26 cellular contexts compared by ENCODE assay signal in genomic region chr6:28765978-28766351, GRCh38.
A peak's percentile ranks its signal among the peaks of the same experiment; 100 is the strongest.
DNase-seq lines count a peak whose midpoint lies in the region; ATAC-seq, FAIRE-seq and TF ChIP-seq lines count a peak whose summit lies in the region.
"Had no signal": no experiment of that assay in that cellular context is flagged by ENCODE, and none has a peak within 500 bp of the region (broad histone marks: within the 10 kb centered on the region; RNA-seq: fewer than 3 reads in every experiment).

No MANE protein-coding gene starts in this region.

- intact Hi-C loops in mammary epithelial cell (cut with micrococcal nuclease) = loop anchor here (10.0 kb wide), 1 partner anchor 129 kb away; no protein-coding TSS in a partner anchor
- intact Hi-C loops in activated T-helper 1 cell treated with anti-CD3 and anti-CD28 coated beads, Interleukin-12 subunit alpha, Interleukin-12 subunit beta, Interleukin-2, Interleukin-4 antibody, amounts not matched to agents 30 ng/mL and 10 ng/mL and 1 ng/mL, durations not matched to agents 14 hours and 24 hours and 36 hours (cut with micrococcal nuclease) = no loop called here

- no peak overlapping the region for H4K5ac ChIP-seq in mesendoderm (ENCODE audit: low read length)

- H3K79me1 ChIP-seq in mesendoderm (ENCODE audit: low read length) = no peaks in the 10 kb centered on the region

- H3K27ac ChIP-seq in HUES6 (ENCODE audit: low read depth, low read length) = no peak overlapping the region
- H3K27ac ChIP-seq in mammary epithelial cell (ENCODE audit: insufficient read depth, low read depth, low read length) = no peak overlapping the region
- H3K27ac ChIP-seq in mesendoderm (ENCODE audit: low read depth, low read length) = no peak overlapping the region
- H3K27ac ChIP-seq: ascending aorta had no signal

- no peaks in the 10 kb centered on the region for H3K4me1 Mint-ChIP-seq in activated T-helper 1 cell treated with anti-CD3 and anti-CD28 coated beads, Interleukin-12 subunit alpha, Interleukin-12 subunit beta, Interleukin-2, Interleukin-4 antibody, amounts not matched to agents 30 ng/mL and 10 ng/mL and 1 ng/mL, durations not matched to agents 14 hours and 24 hours and 36 hours (ENCODE audit: low read depth)
- H3K4me1 Mint-ChIP-seq: activated CD4-positive, alpha-beta T cell treated with anti-CD3 and anti-CD28 coated beads for 36 hours; CD8-positive, alpha-beta memory T cell had no signal

- peak overlapping the region; percentile 52 for H3K4ac ChIP-seq in mesendoderm (ENCODE audit: low read depth, low read length)

- TF ChIP-seq CTCF in mammary epithelial cell (conservative IDR thresholded peaks at IDR 0.05 in 1 of 2, IDR thresholded peaks at IDR 0.05 in 1 of 2; ENCODE audit: extremely low read depth in 1 of 2, insufficient read depth in 1 of 2, low read depth in 1 of 2, low read length in 2 of 2) = no peak

- dilution Hi-C loops in mammary epithelial cell (cut with HindIII; ENCODE audit: low sequenced_read_pairs) = no loop called here

- H3K4me1 ChIP-seq in HUES6 (ENCODE audit: control insufficient read depth, insufficient read depth, low read length) = peaks cover 45% of the 10 kb centered on the region
- peaks cover 5% of the 10 kb centered on the region for H3K4me1 ChIP-seq in mammary epithelial cell (ENCODE audit: insufficient read depth, low read length)
- peaks cover 12% of the 10 kb centered on the region for H3K4me1 ChIP-seq in mesendoderm (ENCODE audit: control insufficient read depth, low read depth, low read length)
- H3K4me1 ChIP-seq: ascending aorta had no signal

- no peak for FAIRE-seq in GM19239 (lab: Jason Lieb, UNC)
- FAIRE-seq: GM12892, H54, small intestine had no signal

- no peak overlapping the region for H2BK15ac ChIP-seq in mesendoderm (replicated peaks; ENCODE audit: low read depth)

- H2AK5ac ChIP-seq in mesendoderm (ENCODE audit: low read length) = no peak overlapping the region

- no peaks in the 10 kb centered on the region for H3K9me3 ChIP-seq in HUES6 (ENCODE audit: control insufficient read depth, insufficient read depth, low read depth, low read length)
- no peaks in the 10 kb centered on the region for H3K9me3 ChIP-seq in mammary epithelial cell (replicated peaks; ENCODE audit: insufficient read depth, low read length)
- H3K9me3 ChIP-seq: ascending aorta had no signal

- peaks cover 2% of the 10 kb centered on the region for H4K20me1 ChIP-seq in mammary epithelial cell (ENCODE audit: insufficient read depth, low read length)

- no TSS peak for BruUV-seq in mammary epithelial cell (replicated peaks; lab: Mats Ljungman, UMichigan)

- CTCF ChIA-PET in mammary epithelial cell (lab: Charles Lee; ENCODE audit: low non-redundant PET) = no interaction called here

- H3K18ac ChIP-seq in mesendoderm (ENCODE audit: low read length) = no peak overlapping the region

- 1% methylated on average over 10 of the region's 13 CpGs for WGBS in mammary epithelial cell (ENCODE audit: low coverage, missing lambda C conversion rate)
- no CpG with 5 or more reads among the region's 13 CpGs for WGBS in mesendoderm (ENCODE audit: extremely low coverage, insufficient coverage, low lambda C conversion rate)

- H3K23ac ChIP-seq in mesendoderm (ENCODE audit: low read length) = no peak overlapping the region

- peak; percentile 69 for DNase-seq in ELF-1 (ENCODE audit: low read depth, low spot score)
- no peak for DNase-seq in mammary epithelial cell
- DNase-seq in mesendoderm = peak; percentile 59
- DNase-seq in GM19239 (ENCODE audit: insufficient read length, low spot score) = no peak
- no peak for DNase-seq in activated T-helper 1 cell treated with anti-CD3 and anti-CD28 coated beads, Interleukin-12 subunit alpha, Interleukin-12 subunit beta, Interleukin-2, Interleukin-4 antibody, amounts not matched to agents 30 ng/mL and 10 ng/mL and 1 ng/mL, durations not matched to agents 14 hours and 24 hours and 36 hours (ENCODE audit: low spot score)
- DNase-seq: activated CD4-positive, alpha-beta T cell treated with anti-CD3 and anti-CD28 coated beads for 36 hours; activated naive CD4-positive, alpha-beta T cell treated with anti-CD3 and anti-CD28 coated beads, Interleukin-2, amount 50 U/mL, for 16 hours; activated T-cell treated with anti-CD3 and anti-CD28 coated beads, Interleukin-2, amount 50 U/mL, for 48 hours; CD8-positive, alpha-beta memory T cell; cerebellar nuclear complex; DMS79; foreskin fibroblast; hypothalamus; KBM-7; kidney glomerular epithelial cell; NCI-H146; NCI-H510A; nucleus accumbens; small intestine; stimulated activated CD4-positive, alpha-beta T cell treated with anti-CD3 and anti-CD28 coated beads, Interleukin-4, amount 100 ng/mL, for 1 hour; stimulated activated naive CD4-positive, alpha-beta T cell treated with Interleukin-2 at 50 U/mL for 16 hours had no signal

- in situ Hi-C loops in mammary epithelial cell (cut with MboI; ENCODE audit: low sequenced_read_pairs in 2 of 2) = no loop called here

- no peak overlapping the region for H2BK120ac ChIP-seq in mesendoderm (ENCODE audit: low read depth, low read length)

- H4K8ac ChIP-seq in mesendoderm (ENCODE audit: low read depth, low read length) = no peak overlapping the region

- H3K27me3 ChIP-seq in HUES6 (ENCODE audit: control insufficient read depth, insufficient read depth, low read length) = peaks cover 91% of the 10 kb centered on the region
- H3K27me3 ChIP-seq in mammary epithelial cell (ENCODE audit: insufficient read depth, low read length) = peaks cover 51% of the 10 kb centered on the region
- peaks cover 46% of the 10 kb centered on the region for H3K27me3 ChIP-seq in mesendoderm (ENCODE audit: insufficient read depth, low read length, poor library complexity)

- no peak overlapping the region for H2AFZ ChIP-seq in mammary epithelial cell (ENCODE audit: low read depth, low read length)

- no peak for ATAC-seq in HG02970 (IDR thresholded peaks at IDR 0.05; ENCODE audit: low FRiP score, unreplicated experiment)
- ATAC-seq: activated CD4-positive, alpha-beta T cell treated with anti-CD3 and anti-CD28 coated beads for 36 hours had no signal

- H3K9me3 Mint-ChIP-seq in activated T-helper 1 cell treated with anti-CD3 and anti-CD28 coated beads, Interleukin-12 subunit alpha, Interleukin-12 subunit beta, Interleukin-2, Interleukin-4 antibody, amounts not matched to agents 30 ng/mL and 10 ng/mL and 1 ng/mL, durations not matched to agents 14 hours and 24 hours and 36 hours = peaks cover 7% of the 10 kb centered on the region

- no peaks in the 10 kb centered on the region for H3K79me2 ChIP-seq in mammary epithelial cell (ENCODE audit: insufficient read depth, low read length)
- H3K79me2 ChIP-seq in mesendoderm (ENCODE audit: control insufficient read depth, insufficient read depth, low read length) = no peaks in the 10 kb centered on the region

- no peak overlapping the region for H3K27ac Mint-ChIP-seq in activated T-helper 1 cell treated with anti-CD3 and anti-CD28 coated beads, Interleukin-12 subunit alpha, Interleukin-12 subunit beta, Interleukin-2, Interleukin-4 antibody, amounts not matched to agents 30 ng/mL and 10 ng/mL and 1 ng/mL, durations not matched to agents 14 hours and 24 hours and 36 hours
- H3K27ac Mint-ChIP-seq: activated CD4-positive, alpha-beta T cell treated with anti-CD3 and anti-CD28 coated beads for 36 hours had no signal

- H3K36me3 ChIP-seq in HUES6 (ENCODE audit: control insufficient read depth, insufficient read depth, low read length) (no peaks in the 10 kb centered on the region; the same call in 1 of the 2 replicates), mammary epithelial cell (ENCODE audit: insufficient read depth, low read length) (no peaks in the 10 kb centered on the region), mesendoderm (ENCODE audit: control insufficient read depth, insufficient read depth, low read length) (no peaks in the 10 kb centered on the region)
- H3K36me3 ChIP-seq: ascending aorta had no signal

- H3K4me3 Mint-ChIP-seq in activated T-helper 1 cell treated with anti-CD3 and anti-CD28 coated beads, Interleukin-12 subunit alpha, Interleukin-12 subunit beta, Interleukin-2, Interleukin-4 antibody, amounts not matched to agents 30 ng/mL and 10 ng/mL and 1 ng/mL, durations not matched to agents 14 hours and 24 hours and 36 hours = no peak overlapping the region
- H3K4me3 Mint-ChIP-seq: activated CD4-positive, alpha-beta T cell treated with anti-CD3 and anti-CD28 coated beads for 36 hours; CD8-positive, alpha-beta memory T cell had no signal

- H3K4me2 ChIP-seq in mammary epithelial cell (ENCODE audit: insufficient read depth, low read depth, low read length) = peak overlapping the region; percentile 40
- H3K4me2 ChIP-seq in mesendoderm (ENCODE audit: low read length) = peak overlapping the region; percentile 59

- H3K9ac ChIP-seq in HUES6 (ENCODE audit: low read length) = peak overlapping the region; percentile 60
- no peak overlapping the region for H3K9ac ChIP-seq in mammary epithelial cell (ENCODE audit: insufficient read depth, low read length)
- H3K9ac ChIP-seq in mesendoderm (ENCODE audit: low read length) = peak overlapping the region; percentile 36

- peaks cover 59% of the 10 kb centered on the region for H3K27me3 Mint-ChIP-seq in activated T-helper 1 cell treated with anti-CD3 and anti-CD28 coated beads, Interleukin-12 subunit alpha, Interleukin-12 subunit beta, Interleukin-2, Interleukin-4 antibody, amounts not matched to agents 30 ng/mL and 10 ng/mL and 1 ng/mL, durations not matched to agents 14 hours and 24 hours and 36 hours (ENCODE audit: insufficient read depth)

- no peak overlapping the region for H3K56ac ChIP-seq in mesendoderm (ENCODE audit: low read length)

- no peaks in the 10 kb centered on the region for H3K36me3 Mint-ChIP-seq in activated T-helper 1 cell treated with anti-CD3 and anti-CD28 coated beads, Interleukin-12 subunit alpha, Interleukin-12 subunit beta, Interleukin-2, Interleukin-4 antibody, amounts not matched to agents 30 ng/mL and 10 ng/mL and 1 ng/mL, durations not matched to agents 14 hours and 24 hours and 36 hours (ENCODE audit: low read depth)

- H3K4me3 ChIP-seq in HUES6 (ENCODE audit: low read depth, low read length) (peak overlapping the region; percentile 83), mammary epithelial cell (replicated peaks in 1 of 3; ENCODE audit: insufficient read depth in 1 of 3, low read depth in 2 of 3, low read length in 3 of 3) (no peak overlapping the region), mesendoderm (ENCODE audit: low read length) (no peak overlapping the region)
- H3K4me3 ChIP-seq: ascending aorta had no signal

- H2BK5ac ChIP-seq in mesendoderm (ENCODE audit: low read length) = no peak overlapping the region

Comparison
In these comparisons a context has a peak if more than half of its experiments do, and no peak if none do; other contexts are left out.
1. DNase-seq: peak in ELF-1 (single experiment) and mesendoderm (single experiment); none in mammary epithelial cell (single experiment), GM19239 (single experiment) and activated T-helper 1 cell treated with anti-CD3 and anti-CD28 coated beads, Interleukin-12 subunit alpha, Interleukin-12 subunit beta, Interleukin-2, Interleukin-4 antibody, amounts not matched to agents 30 ng/mL and 10 ng/mL and 1 ng/mL, durations not matched to agents 14 hours and 24 hours and 36 hours (single experiment).